In the genomic region with DNA sequence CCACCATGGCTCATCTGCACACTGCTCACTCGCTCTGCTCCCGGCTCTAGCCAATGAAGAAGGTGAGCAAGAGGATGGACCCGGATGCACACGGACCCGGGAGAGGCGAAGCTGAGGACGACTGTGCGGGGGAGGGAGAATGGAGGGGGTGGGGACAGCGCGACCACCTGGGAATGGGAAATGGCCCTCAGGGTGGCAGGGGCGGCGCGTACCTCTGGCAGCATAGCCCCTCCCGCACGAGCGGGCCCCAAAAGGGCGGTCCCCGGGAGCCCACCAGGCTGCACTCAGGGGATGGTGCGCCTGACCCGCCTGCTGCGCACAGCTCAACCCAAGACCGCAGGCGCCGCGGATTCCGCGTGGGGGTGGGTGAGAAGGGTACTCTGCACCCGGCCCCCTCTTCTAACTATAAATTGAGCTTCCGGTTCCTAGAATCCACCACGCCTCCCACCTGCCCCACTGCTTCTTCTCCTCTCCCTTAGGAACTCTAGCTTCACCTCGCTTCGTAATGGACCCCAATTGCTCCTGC, we compare ENCODE assay signal across 10 cellular contexts. TPM values are rescaled to one million over a fixed set of nuclear protein-coding genes. Genes with fewer than 3 reads are reported as not detected.
A peak's percentile ranks its signal among the peaks of the same experiment; 100 is the strongest.
DNase-seq lines count a peak whose midpoint lies in the region; ATAC-seq and TF ChIP-seq lines count a peak whose summit lies in the region.
"Had no signal": no experiment of that assay in that cellular context is flagged by ENCODE, and none has a peak within 500 bp of the region (broad histone marks: within the 10 kb centered on the region; RNA-seq: fewer than 3 reads in every experiment).

No MANE protein-coding gene starts in this region.

- H3K9me2 ChIP-seq in neural cell (ENCODE audit: insufficient read depth, low read length) = no peaks in the 10 kb centered on the region

- no peaks in the 10 kb centered on the region for H3K4me1 ChIP-seq in aorta (ENCODE audit: control insufficient read depth in 1 of 2, insufficient read depth in 2 of 2, low read length in 2 of 2)
- H3K4me1 ChIP-seq: BE2C had no signal

- no peak overlapping the region for H2AFZ ChIP-seq in neural cell (ENCODE audit: low read depth, low read length)

- no peaks in the 10 kb centered on the region for H3K9me3 ChIP-seq in neural cell (ENCODE audit: low read length)
- H3K9me3 ChIP-seq in aorta (ENCODE audit: control insufficient read depth, low read length) = no peaks in the 10 kb centered on the region
- H3K9me3 ChIP-seq: BE2C had no signal

- H3K4me2 ChIP-seq in neural cell (ENCODE audit: low read length) = no peak overlapping the region

- H3K4me3 Mint-ChIP-seq in chondrocyte (ENCODE audit: unreplicated experiment) = peak overlapping the region; percentile 38

- no peak overlapping the region for H3K9ac ChIP-seq in neural cell (ENCODE audit: low read length)

- TF ChIP-seq EP300 in neural cell (conservative IDR thresholded peaks at IDR 0.05; ENCODE audit: poor library complexity, severe bottlenecking) = no peak

- 8 to 9% methylated on average over 18 to 32 of the region's 32 CpGs for WGBS in aorta, 2 donors

- H3K9me3 Mint-ChIP-seq in chondrocyte (ENCODE audit: low read depth) = no peaks in the 10 kb centered on the region

- intact Hi-C loops in left cardiac atrium (cut with DNase I) (no loop called here), Right ventricle myocardium inferior (cut with DNase I) (no loop called here), aorta (cut with DNase I) (loop anchor here in 1 of 2 donors (2.0 kb wide), 1 partner anchor 27 kb away; no protein-coding TSS in a partner anchor)

- TF ChIP-seq RAD21 in neural cell (conservative IDR thresholded peaks at IDR 0.05) = no peak

- peaks cover 11% of the 10 kb centered on the region for H3K27me3 Mint-ChIP-seq in chondrocyte (ENCODE audit: low read depth)

- no peak overlapping the region for H3K27ac Mint-ChIP-seq in chondrocyte (ENCODE audit: unreplicated experiment)

- H4K20me1 ChIP-seq in neural cell (ENCODE audit: insufficient read depth) = no peaks in the 10 kb centered on the region

- H3K36me3 Mint-ChIP-seq in chondrocyte (ENCODE audit: low read depth) = peaks cover 3% of the 10 kb centered on the region

- peaks cover 11% of the 10 kb centered on the region for H3K4me1 Mint-ChIP-seq in chondrocyte (ENCODE audit: low read depth)

- TF ChIP-seq CTCF in chondrocyte (IDR thresholded peaks at IDR 0.05) (no peak), neural cell (IDR thresholded peaks at IDR 0.05; ENCODE audit: poor library complexity, severe bottlenecking) (no peak)

- H3F3A ChIP-seq in neural cell (ENCODE audit: insufficient read depth, low read length, poor library complexity, severe bottlenecking) = no peaks in the 10 kb centered on the region

- H3K79me2 ChIP-seq in neural cell (replicated peaks; ENCODE audit: insufficient read depth, low read length) = no peaks in the 10 kb centered on the region

- ATAC-seq in left cardiac atrium (peak; percentile 33 to 67), Right ventricle myocardium inferior (no peak), aorta (ENCODE audit: low FRiP score) (peak; percentile 53), HG02852 (IDR thresholded peaks at IDR 0.05; ENCODE audit: unreplicated experiment) (no peak)
- ATAC-seq: left lobe of liver had no signal

- no peak overlapping the region for H3K27ac ChIP-seq in neural cell (ENCODE audit: low read length)
- H3K27ac ChIP-seq in aorta (ENCODE audit: low read depth in 1 of 2, low read length in 2 of 2) = no peak overlapping the region

- H3K27me3 ChIP-seq in neural cell (ENCODE audit: insufficient read depth, low read depth, low read length) = peaks cover 68% of the 10 kb centered on the region
- H3K27me3 ChIP-seq in aorta (ENCODE audit: control insufficient read depth in 1 of 2, insufficient read depth in 2 of 2, low read length in 1 of 2) = no peaks in the 10 kb centered on the region

- DNase-seq in left cardiac atrium = no peak
- DNase-seq in Right ventricle myocardium inferior (ENCODE audit: missing footprints) = no peak
- DNase-seq in chondrocyte (ENCODE audit: low spot score) = no peak
- DNase-seq in aorta = no peak
- DNase-seq in EL = no peak
- DNase-seq in GM19238 (ENCODE audit: insufficient read length, low spot score) = no peak
- DNase-seq: BE2C had no signal

- H3K36me3 ChIP-seq in neural cell (ENCODE audit: insufficient read depth, low read length) = no peaks in the 10 kb centered on the region
- no peaks in the 10 kb centered on the region for H3K36me3 ChIP-seq in aorta (ENCODE audit: control insufficient read depth in 1 of 2, insufficient read depth in 2 of 2, low read length in 1 of 2)
- H3K36me3 ChIP-seq: BE2C had no signal

- peak overlapping the region; percentile 25 for H3K4me3 ChIP-seq in neural cell (ENCODE audit: low read length)
- H3K4me3 ChIP-seq in aorta (ENCODE audit: low read length in 2 of 2) = no peak overlapping the region

TF ChIP-seq in neural cell, 6 proteins besides CTCF, POLR2A, EP300 and RAD21:
- TF ChIP-seq POLR2AphosphoS5 (IDR thresholded peaks at IDR 0.05) (no peak), EZH2 (IDR thresholded peaks at IDR 0.05; ENCODE audit: borderline replicate concordance, insufficient read depth, low read length, poor library complexity, severe bottlenecking) (no peak), TAF1 (IDR thresholded peaks at IDR 0.05; ENCODE audit: low read depth) (no peak), SMC3 (conservative IDR thresholded peaks at IDR 0.05; ENCODE audit: poor library complexity) (no peak), MXI1 (conservative IDR thresholded peaks at IDR 0.05; ENCODE audit: poor library complexity, severe bottlenecking) (no peak)
- TF ChIP-seq, protein P1, sequence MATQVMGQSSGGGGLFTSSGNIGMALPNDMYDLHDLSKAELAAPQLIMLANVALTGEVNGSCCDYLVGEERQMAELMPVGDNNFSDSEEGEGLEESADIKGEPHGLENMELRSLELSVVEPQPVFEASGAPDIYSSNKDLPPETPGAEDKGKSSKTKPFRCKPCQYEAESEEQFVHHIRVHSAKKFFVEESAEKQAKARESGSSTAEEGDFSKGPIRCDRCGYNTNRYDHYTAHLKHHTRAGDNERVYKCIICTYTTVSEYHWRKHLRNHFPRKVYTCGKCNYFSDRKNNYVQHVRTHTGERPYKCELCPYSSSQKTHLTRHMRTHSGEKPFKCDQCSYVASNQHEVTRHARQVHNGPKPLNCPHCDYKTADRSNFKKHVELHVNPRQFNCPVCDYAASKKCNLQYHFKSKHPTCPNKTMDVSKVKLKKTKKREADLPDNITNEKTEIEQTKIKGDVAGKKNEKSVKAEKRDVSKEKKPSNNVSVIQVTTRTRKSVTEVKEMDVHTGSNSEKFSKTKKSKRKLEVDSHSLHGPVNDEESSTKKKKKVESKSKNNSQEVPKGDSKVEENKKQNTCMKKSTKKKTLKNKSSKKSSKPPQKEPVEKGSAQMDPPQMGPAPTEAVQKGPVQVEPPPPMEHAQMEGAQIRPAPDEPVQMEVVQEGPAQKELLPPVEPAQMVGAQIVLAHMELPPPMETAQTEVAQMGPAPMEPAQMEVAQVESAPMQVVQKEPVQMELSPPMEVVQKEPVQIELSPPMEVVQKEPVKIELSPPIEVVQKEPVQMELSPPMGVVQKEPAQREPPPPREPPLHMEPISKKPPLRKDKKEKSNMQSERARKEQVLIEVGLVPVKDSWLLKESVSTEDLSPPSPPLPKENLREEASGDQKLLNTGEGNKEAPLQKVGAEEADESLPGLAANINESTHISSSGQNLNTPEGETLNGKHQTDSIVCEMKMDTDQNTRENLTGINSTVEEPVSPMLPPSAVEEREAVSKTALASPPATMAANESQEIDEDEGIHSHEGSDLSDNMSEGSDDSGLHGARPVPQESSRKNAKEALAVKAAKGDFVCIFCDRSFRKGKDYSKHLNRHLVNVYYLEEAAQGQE (IDR thresholded peaks at IDR 0.05; ENCODE audit: borderline replicate concordance) = no peak

RNA-seq across cellular contexts. Expression of a gene that starts 6.1 kb away (rescaled TPM):
- total RNA-seq in left cardiac atrium (not detected), Right ventricle myocardium inferior (not detected), chondrocyte (not detected in 3 replicates), aorta (1 to 10 TPM in 1 of 2 donors, not detected in 1; 1.6 TPM)
- polyA plus RNA-seq in neural cell (not detected in 2 replicates), aorta (10 to 100 TPM in 1 of 2 donors, 1 to 10 TPM in 1; 3.0 to 12.6 TPM)
- polyA minus RNA-seq in neural cell = not detected in 2 replicates

RNA-seq across cellular contexts. Expression of a gene that starts 6.5 kb away (rescaled TPM):
- total RNA-seq in left cardiac atrium (100 to 1,000 TPM; 104 to 336 TPM), Right ventricle myocardium inferior (108 TPM), chondrocyte (36.6 to 136 TPM (median 44.7 TPM) in 3 replicates), aorta (100 to 1,000 TPM in 1 of 2 donors, 10 to 100 TPM in 1; 62.0 to 559 TPM)
- polyA plus RNA-seq in neural cell (3.0 and 8.1 TPM in 2 replicates), aorta (1,000 to 10,000 TPM in 1 of 2 donors, 100 to 1,000 TPM in 1; 277 to 1,132 TPM)
- 2.2 TPM in 1 of 2 replicates, not detected in the other for polyA minus RNA-seq in neural cell

RNA-seq across cellular contexts. Expression of a gene that starts 7.9 kb away (rescaled TPM):
- total RNA-seq in left cardiac atrium = 1 to 10 TPM; 3.6 to 5.1 TPM
- not detected for total RNA-seq in Right ventricle myocardium inferior
- 1.1 TPM in 2 of 3 replicates, not detected in the other for total RNA-seq in chondrocyte
- not detected in 2 replicates for polyA plus RNA-seq in neural cell
- not detected in 2 replicates for polyA minus RNA-seq in neural cell
- total RNA-seq in aorta = 10 to 100 TPM in 1 of 2 donors, 1 to 10 TPM in 1; 5.3 to 49.1 TPM
- polyA plus RNA-seq in aorta = 100 to 1,000 TPM in 1 of 2 donors, 10 to 100 TPM in 1; 13.9 to 118 TPM

RNA-seq across cellular contexts. Expression of a gene that starts 18.0 kb away (rescaled TPM):
- 1 to 10 TPM; 6.7 to 7.9 TPM for total RNA-seq in left cardiac atrium
- total RNA-seq in Right ventricle myocardium inferior = 2.2 TPM
- total RNA-seq in chondrocyte = 2.6 to 5.8 TPM (median 4.4 TPM) in 3 replicates
- 1.8 and 1.9 TPM in 2 replicates for polyA plus RNA-seq in neural cell
- 0.93 TPM in 1 of 2 replicates, not detected in the other for polyA minus RNA-seq in neural cell
- 10 to 100 TPM; 14.4 to 19.1 TPM for total RNA-seq in aorta
- 10 to 100 TPM in 1 of 2 donors, 1 to 10 TPM in 1; 9.0 to 81.1 TPM for polyA plus RNA-seq in aorta

RNA-seq across cellular contexts. Expression of a gene that starts 24.1 kb away (rescaled TPM):
- not detected for total RNA-seq in left cardiac atrium
- not detected for total RNA-seq in Right ventricle myocardium inferior
- total RNA-seq in chondrocyte = not detected in 3 replicates
- not detected in 2 replicates for polyA plus RNA-seq in neural cell
- polyA minus RNA-seq in neural cell = not detected in 2 replicates
- not detected for total RNA-seq in aorta
- not detected for polyA plus RNA-seq in aorta

Comparison
In these comparisons a context has a peak if more than half of its experiments do, and no peak if none do; other contexts are left out.
1. ATAC-seq: peak in left cardiac atrium (2 of 2) and aorta (single experiment); none in Right ventricle myocardium inferior (single experiment) and HG02852 (single experiment).